22 cellular contexts compared by ENCODE assay signal in genomic region chr16:19436540-19436939, GRCh38. TPM values are rescaled to one million over a fixed set of nuclear protein-coding genes. Genes with fewer than 3 reads are reported as not detected.
"Had no signal": no experiment of that assay in that cellular context is flagged by ENCODE, and none has a peak within 500 bp of the region (broad histone marks: within the 10 kb centered on the region; RNA-seq: fewer than 3 reads in every experiment).

No MANE protein-coding gene starts in this region.

- H3K36me3 ChIP-seq: gastrocnemius medialis, heart left ventricle, tibial artery, vagina had no signal

- H3K27ac Mint-ChIP-seq: activated CD4-positive, alpha-beta T cell treated with anti-CD3 and anti-CD28 coated beads, Interleukin-2, amount 10 ng/mL, durations not matched to agents 7 days and 5 days; activated CD8-positive, alpha-beta T cell treated with anti-CD3 and anti-CD28 coated beads, Interleukin-2, amount 10 ng/mL, durations not matched to agents 7 days and 5 days; activated naive CD4-positive, alpha-beta T cell treated with anti-CD3 and anti-CD28 coated beads, Interleukin-2, amount 10 ng/mL, durations not matched to agents 7 days and 5 days; activated naive CD8-positive, alpha-beta T cell treated with anti-CD3 and anti-CD28 coated beads, Interleukin-2, amount 50 U/mL, for 24 hours; nephron progenitor cell; T-helper 1 cell treated with Interleukin-12 subunit alpha and Interleukin-12 subunit beta and Interleukin-4 antibody, amounts not matched to agents 30 μg/mL and 1 μg/mL, for 36 hours had no signal

- H3K4me1 Mint-ChIP-seq: activated naive CD8-positive, alpha-beta T cell treated with anti-CD3 and anti-CD28 coated beads, Interleukin-2, amount 50 U/mL, for 24 hours; brain; nephron progenitor cell had no signal

- H3K9me3 Mint-ChIP-seq: activated CD4-positive, alpha-beta T cell treated with anti-CD3 and anti-CD28 coated beads, Interleukin-2, amount 10 ng/mL, durations not matched to agents 7 days and 5 days; activated naive CD4-positive, alpha-beta T cell treated with anti-CD3 and anti-CD28 coated beads, Interleukin-2, amount 10 ng/mL, durations not matched to agents 7 days and 5 days; activated naive CD8-positive, alpha-beta T cell treated with anti-CD3 and anti-CD28 coated beads, Interleukin-2, amount 50 U/mL, for 24 hours; activated T-cell treated with anti-CD3 and anti-CD28 coated beads, Interleukin-2, amount 50 U/mL, for 4 hours; nephron progenitor cell; T-helper 1 cell treated with Interleukin-12 subunit alpha and Interleukin-12 subunit beta and Interleukin-4 antibody, amounts not matched to agents 30 μg/mL and 1 μg/mL, for 36 hours had no signal

- H3K27ac ChIP-seq: gastrocnemius medialis, heart left ventricle, tibial artery, vagina had no signal

- DNase-seq: activated CD4-positive, alpha-beta T cell treated with anti-CD3 and anti-CD28 coated beads, Interleukin-2, amount 10 ng/mL, durations not matched to agents 7 days and 5 days; activated CD8-positive, alpha-beta T cell treated with anti-CD3 and anti-CD28 coated beads, Interleukin-2, amount 10 ng/mL, durations not matched to agents 7 days and 5 days; activated effector memory CD4-positive, alpha-beta T cell treated with Interleukin-2 at 50 U/mL for 16 hours; activated naive CD4-positive, alpha-beta T cell treated with anti-CD3 and anti-CD28 coated beads, Interleukin-2, amount 10 ng/mL, durations not matched to agents 7 days and 5 days; activated naive CD8-positive, alpha-beta T cell treated with anti-CD3 and anti-CD28 coated beads, Interleukin-2, amount 50 U/mL, for 24 hours; activated T-cell treated with anti-CD3 and anti-CD28 coated beads, Interleukin-2, amount 50 U/mL, for 4 hours; central memory CD4-positive, alpha-beta T cell; erythroblast; gastrocnemius medialis; heart left ventricle; nephron progenitor cell; nucleus accumbens; retina; stimulated activated CD8-positive, alpha-beta memory T cell treated with anti-CD3 and anti-CD28 coated beads, Interleukin-4, amount 100 ng/mL, for 48 hours; stimulated activated naive CD4-positive, alpha-beta T cell treated with Interleukin-2 at 50 U/mL for 16 hours; substantia nigra; tibial artery had no signal

- H3K27me3 ChIP-seq: gastrocnemius medialis, tibial artery, vagina had no signal

- H3K4me3 ChIP-seq: gastrocnemius medialis, heart left ventricle, tibial artery, vagina had no signal

- H3K36me3 Mint-ChIP-seq: activated naive CD4-positive, alpha-beta T cell treated with anti-CD3 and anti-CD28 coated beads, Interleukin-2, amount 10 ng/mL, durations not matched to agents 7 days and 5 days; brain had no signal

- H3K9me3 ChIP-seq: gastrocnemius medialis, heart left ventricle, tibial artery, vagina had no signal

- ATAC-seq: activated CD4-positive, CD25-positive, alpha-beta regulatory T cell treated with anti-CD3 and anti-CD28 coated beads, Interleukin-2, amount 50 U/mL, for 24 hours; activated CD8-positive, alpha-beta T cell treated with anti-CD3 and anti-CD28 coated beads, Interleukin-2, amount 10 ng/mL, durations not matched to agents 7 days and 5 days; activated naive CD8-positive, alpha-beta T cell treated with anti-CD3 and anti-CD28 coated beads, Interleukin-2, amount 50 U/mL, for 24 hours; gastrocnemius medialis; heart left ventricle had no signal

- H3K4me1 ChIP-seq: gastrocnemius medialis, heart left ventricle, tibial artery, vagina had no signal

- H3K4me3 Mint-ChIP-seq: activated CD4-positive, alpha-beta T cell treated with anti-CD3 and anti-CD28 coated beads, Interleukin-2, amount 10 ng/mL, durations not matched to agents 7 days and 5 days; activated CD8-positive, alpha-beta T cell treated with anti-CD3 and anti-CD28 coated beads, Interleukin-2, amount 10 ng/mL, durations not matched to agents 7 days and 5 days; activated naive CD4-positive, alpha-beta T cell treated with anti-CD3 and anti-CD28 coated beads, Interleukin-2, amount 10 ng/mL, durations not matched to agents 7 days and 5 days; activated naive CD8-positive, alpha-beta T cell treated with anti-CD3 and anti-CD28 coated beads, Interleukin-2, amount 50 U/mL, for 24 hours; activated T-cell treated with anti-CD3 and anti-CD28 coated beads, Interleukin-2, amount 50 U/mL, for 4 hours; brain; nephron progenitor cell; T-helper 1 cell treated with Interleukin-12 subunit alpha and Interleukin-12 subunit beta and Interleukin-4 antibody, amounts not matched to agents 30 μg/mL and 1 μg/mL, for 36 hours had no signal

RNA-seq across cellular contexts. Expression of gene TMC5, which starts 18.9 kb away (rescaled TPM):
- total RNA-seq: activated CD4-positive, alpha-beta T cell treated with anti-CD3 and anti-CD28 coated beads, Interleukin-2, amount 10 ng/mL, durations not matched to agents 7 days and 5 days; activated CD8-positive, alpha-beta T cell treated with anti-CD3 and anti-CD28 coated beads, Interleukin-2, amount 10 ng/mL, durations not matched to agents 7 days and 5 days; myocyte; vagina had no signal
